ENCODE assay signal across 9 cellular contexts in the genomic region with DNA sequence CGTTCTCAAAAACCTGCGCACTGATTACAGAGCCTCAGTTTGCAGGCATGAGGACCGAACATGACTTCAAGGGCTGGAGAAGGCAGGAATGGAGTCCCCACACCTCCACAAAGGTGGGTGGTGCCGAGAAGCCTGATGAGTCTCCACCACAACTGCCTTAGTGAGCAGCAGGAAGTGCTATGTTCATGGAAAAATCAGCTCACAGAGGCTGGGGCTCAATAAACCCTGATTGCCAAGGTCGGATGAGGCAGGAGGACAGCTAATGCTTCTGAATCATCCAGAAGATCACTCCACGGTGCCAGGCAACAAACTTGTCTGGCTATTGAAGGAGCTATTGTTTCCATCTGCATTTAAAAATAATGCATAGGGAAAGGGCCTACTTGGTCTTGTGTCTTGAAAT. TPM values are rescaled to one million over a fixed set of nuclear protein-coding genes. Genes with fewer than 3 reads are reported as not detected.
A peak's percentile ranks its signal among the peaks of the same experiment; 100 is the strongest.
DNase-seq lines count a peak whose midpoint lies in the region; ATAC-seq and TF ChIP-seq lines count a peak whose summit lies in the region.
"Had no signal": no experiment of that assay in that cellular context is flagged by ENCODE, and none has a peak within 500 bp of the region (broad histone marks: within the 10 kb centered on the region; RNA-seq: fewer than 3 reads in every experiment).

No MANE protein-coding gene starts in this region.

- H3K9me3 ChIP-seq in RWPE2 (ENCODE audit: severe bottlenecking) = no peaks in the 10 kb centered on the region

- no peaks in the 10 kb centered on the region for H3K4me1 ChIP-seq in RWPE2 (ENCODE audit: insufficient read depth, poor library complexity, severe bottlenecking)

- H3K36me3 ChIP-seq in RWPE2 (ENCODE audit: low read depth) = peaks cover 31% of the 10 kb centered on the region

- H3K4me3 ChIP-seq in RWPE2 (ENCODE audit: severe bottlenecking) (no peak overlapping the region), epithelial cell of proximal tubule (ENCODE audit: low read depth, low read length) (no peak overlapping the region)

- peak; percentile 52; the same call in 2 of the 3 replicates for ATAC-seq in RWPE2 (ENCODE audit: low read depth)
- ATAC-seq in HG03378 (IDR thresholded peaks at IDR 0.05; ENCODE audit: unreplicated experiment) = no peak
- ATAC-seq in GM18870 (IDR thresholded peaks at IDR 0.05; ENCODE audit: unreplicated experiment) = no peak

- DNase-seq in GM03348 (ENCODE audit: low spot score) (peak; percentile 71), RWPE2 (ENCODE audit: low spot score) (no peak), epithelial cell of proximal tubule (ENCODE audit: low read depth) (peak; percentile 16), NCI-H2196 (lab: John Stamatoyannopoulos, UW; ENCODE audit: unreplicated experiment) (no peak)
- DNase-seq in stimulated activated CD4-positive, alpha-beta T cell treated with anti-CD3 and anti-CD28 coated beads, Interleukin-12 subunit alpha, Interleukin-12 subunit beta, amount 100 ng/mL, for 48 hours (ENCODE audit: low read depth in 2 of 3, low spot score in 1 of 3) = peak; percentile 16 to 50 (median 27)
- DNase-seq: hippocampal formation, KBM-7 had no signal

- H3K27me3 ChIP-seq in RWPE2 (ENCODE audit: insufficient read depth, poor library complexity, severe bottlenecking) = no peaks in the 10 kb centered on the region

- no peak for TF ChIP-seq CTCF in RWPE2 (IDR thresholded peaks at IDR 0.05; ENCODE audit: poor library complexity, severe bottlenecking)
- TF ChIP-seq CTCF in epithelial cell of proximal tubule (conservative IDR thresholded peaks at IDR 0.05; ENCODE audit: low read depth, low read length) = no peak

- H3K27ac ChIP-seq in RWPE2 (ENCODE audit: poor library complexity, severe bottlenecking) = no peak overlapping the region

RNA-seq across cellular contexts. Expression of a gene that starts 31.1 kb away (rescaled TPM):
- 20.6 and 57.4 TPM in 2 replicates for total RNA-seq in epithelial cell of proximal tubule

Comparison
In these comparisons a context has a peak if more than half of its experiments do, and no peak if none do; other contexts are left out.
1. DNase-seq: peak in GM03348 (single experiment), epithelial cell of proximal tubule (single experiment) and stimulated activated CD4-positive, alpha-beta T cell treated with anti-CD3 and anti-CD28 coated beads, Interleukin-12 subunit alpha, Interleukin-12 subunit beta, amount 100 ng/mL, for 48 hours (3 of 3); none in RWPE2 (single experiment) and NCI-H2196 (single experiment).